In the genomic region with DNA sequence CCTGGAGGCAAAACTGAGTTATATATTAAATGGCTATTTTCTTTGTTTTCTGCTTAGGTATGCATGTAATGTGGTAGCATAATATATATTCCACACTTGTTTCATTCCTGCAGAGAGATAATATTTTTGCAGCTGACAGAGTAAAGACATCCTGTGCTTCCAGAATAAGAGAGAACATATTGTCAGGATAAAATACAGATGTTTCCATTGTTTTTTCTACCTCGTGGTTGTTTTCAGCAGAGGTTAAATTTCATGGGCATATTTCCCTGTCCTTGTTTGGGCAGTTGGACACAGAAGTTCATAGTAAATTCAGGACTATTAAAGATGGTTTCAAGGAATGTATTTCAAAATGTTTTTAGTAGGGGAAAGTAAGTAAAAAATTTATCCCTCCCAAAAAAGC, we compare ENCODE assay signal across 30 cellular contexts. TPM values are rescaled to one million over a fixed set of nuclear protein-coding genes. Genes with fewer than 3 reads are reported as not detected.
"Had no signal": no experiment of that assay in that cellular context is flagged by ENCODE, and none has a peak within 500 bp of the region (broad histone marks: within the 10 kb centered on the region; RNA-seq: fewer than 3 reads in every experiment).

No MANE protein-coding gene starts in this region.

- H3K4me1 ChIP-seq: left lung, lower lobe of right lung, neural progenitor cell, right atrium auricular region, stomach, testis, thyroid gland, transverse colon, upper lobe of left lung, vagina had no signal

- H2AFZ ChIP-seq: neural progenitor cell had no signal

- H3K4me2 ChIP-seq: neural progenitor cell had no signal

- H3K9me3 ChIP-seq: lower lobe of right lung, neutrophil, ovary, testis, thyroid gland had no signal

- DNase-seq: hypothalamus; immature natural killer cell; kidney; left colon; left lung; lower lobe of right lung; mammary epithelial cell; mesenchymal stem cell; naive thymus-derived CD8-positive, alpha-beta T cell; nephron progenitor cell; occipital lobe; ovary; small intestine; stimulated activated CD4-positive, alpha-beta T cell treated with anti-CD3 and anti-CD28 coated beads, Interleukin-1b, Interleukin-23, amount 100 ng/mL, for 48 hours; stimulated activated CD4-positive, alpha-beta T cell treated with anti-CD3 and anti-CD28 coated beads, Interleukin-2, amount 100 ng/mL, for 48 hours; stimulated activated CD4-positive, alpha-beta T cell treated with anti-CD3 and anti-CD28 coated beads, Interleukin-4, amount 100 ng/mL, for 4 hours; stimulated activated CD8-positive, alpha-beta memory T cell treated with anti-CD3 and anti-CD28 coated beads, Interleukin-4, amount 100 ng/mL, for 48 hours; stimulated activated naive CD4-positive, alpha-beta T cell treated with Interleukin-2 at 50 U/mL for 16 hours; stomach; testis; thyroid gland; transverse colon; upper lobe of left lung had no signal

- H3K36me3 ChIP-seq: left lung, lower lobe of right lung, neural progenitor cell, neutrophil, ovary, right atrium auricular region, stomach, thyroid gland, transverse colon, upper lobe of left lung, vagina had no signal

- ATAC-seq: left colon; left lung; lower lobe of right lung; naive thymus-derived CD8-positive, alpha-beta T cell; sciatic nerve; stimulated activated memory B cell treated with anti-CD40 and anti-IgM and Interleukin-4, amounts not matched to agents 10 μg/mL and 1 μg/mL and 100 μg/mL, for 72 hours had no signal

- H3K27ac Mint-ChIP-seq: immature natural killer cell; naive thymus-derived CD8-positive, alpha-beta T cell; nephron progenitor cell; neural progenitor cell; progenitor cell of endocrine pancreas; stimulated activated memory B cell treated with anti-CD40 and anti-IgM and Interleukin-4, amounts not matched to agents 10 μg/mL and 1 μg/mL and 100 μg/mL, for 72 hours had no signal

- H3K4me3 Mint-ChIP-seq: immature natural killer cell; naive thymus-derived CD8-positive, alpha-beta T cell; nephron progenitor cell; neural progenitor cell; stimulated activated memory B cell treated with anti-CD40 and anti-IgM and Interleukin-4, amounts not matched to agents 10 μg/mL and 1 μg/mL and 100 μg/mL, for 72 hours had no signal

- H3K9ac ChIP-seq: neural progenitor cell had no signal

- H3K4me1 Mint-ChIP-seq: immature natural killer cell; nephron progenitor cell; neural progenitor cell; stimulated activated memory B cell treated with anti-CD40 and anti-IgM and Interleukin-4, amounts not matched to agents 10 μg/mL and 1 μg/mL and 100 μg/mL, for 72 hours had no signal

- H3K27ac ChIP-seq: left lung, lower lobe of right lung, neural progenitor cell, neutrophil, ovary, right atrium auricular region, stomach, testis, thyroid gland, transverse colon, upper lobe of left lung, vagina had no signal

- H3K4me3 ChIP-seq: left lung, lower lobe of right lung, neural progenitor cell, ovary, right atrium auricular region, stomach, testis, thyroid gland, transverse colon, upper lobe of left lung, vagina had no signal

- H3K36me3 Mint-ChIP-seq: neural progenitor cell had no signal

- H3K27me3 ChIP-seq: left lung, neural progenitor cell, neutrophil, ovary, right atrium auricular region, stomach, testis, thyroid gland, transverse colon, upper lobe of left lung, vagina had no signal

RNA-seq across cellular contexts. Expression of a gene that starts 47.6 kb away (rescaled TPM):
- polyA plus RNA-seq: immature natural killer cell; mammary epithelial cell; naive thymus-derived CD8-positive, alpha-beta T cell had no signal
